ENCODE assay signal across 19 cellular contexts in genomic region chr4:101644516-101644915, GRCh38.
DNase-seq lines count a peak whose midpoint lies in the region; ATAC-seq lines count a peak whose summit lies in the region.
"Had no signal": no experiment of that assay in that cellular context is flagged by ENCODE, and none has a peak within 500 bp of the region (broad histone marks: within the 10 kb centered on the region; RNA-seq: fewer than 3 reads in every experiment).

No MANE protein-coding gene starts in this region.

- DNase-seq in NCI-H1694 (lab: John Stamatoyannopoulos, UW) (peak; percentile 44), NCI-H1694 treated with DMSO at 0.1 percent for 48 hours (lab: John Stamatoyannopoulos, UW) (no peak), NCI-H446 (lab: John Stamatoyannopoulos, UW) (peak; percentile 37 to 64), cerebellar cortex (ENCODE audit: low spot score) (peak; percentile 56), midbrain (lab: John Stamatoyannopoulos, UW) (no peak)
- DNase-seq: 8988T; ACHN; BE2C; CD4-positive, alpha-beta memory T cell; CD4-positive, CD25-positive, alpha-beta regulatory T cell; CD8-positive, alpha-beta memory T cell; COR-L47; DMS153; DMS53; DMS79; DND-41; EL; GF-D8 had no signal

- ATAC-seq in HG02642 (IDR thresholded peaks at IDR 0.05; ENCODE audit: poor library complexity, unreplicated experiment), result no peak

Comparison
In these comparisons a context has a peak if more than half of its experiments do, and no peak if none do; other contexts are left out.
1. DNase-seq: peak in NCI-H1694 (single experiment), NCI-H446 (2 of 2) and cerebellar cortex (single experiment); none in NCI-H1694 treated with DMSO at 0.1 percent for 48 hours (single experiment) and midbrain (single experiment).